In the genomic region with DNA sequence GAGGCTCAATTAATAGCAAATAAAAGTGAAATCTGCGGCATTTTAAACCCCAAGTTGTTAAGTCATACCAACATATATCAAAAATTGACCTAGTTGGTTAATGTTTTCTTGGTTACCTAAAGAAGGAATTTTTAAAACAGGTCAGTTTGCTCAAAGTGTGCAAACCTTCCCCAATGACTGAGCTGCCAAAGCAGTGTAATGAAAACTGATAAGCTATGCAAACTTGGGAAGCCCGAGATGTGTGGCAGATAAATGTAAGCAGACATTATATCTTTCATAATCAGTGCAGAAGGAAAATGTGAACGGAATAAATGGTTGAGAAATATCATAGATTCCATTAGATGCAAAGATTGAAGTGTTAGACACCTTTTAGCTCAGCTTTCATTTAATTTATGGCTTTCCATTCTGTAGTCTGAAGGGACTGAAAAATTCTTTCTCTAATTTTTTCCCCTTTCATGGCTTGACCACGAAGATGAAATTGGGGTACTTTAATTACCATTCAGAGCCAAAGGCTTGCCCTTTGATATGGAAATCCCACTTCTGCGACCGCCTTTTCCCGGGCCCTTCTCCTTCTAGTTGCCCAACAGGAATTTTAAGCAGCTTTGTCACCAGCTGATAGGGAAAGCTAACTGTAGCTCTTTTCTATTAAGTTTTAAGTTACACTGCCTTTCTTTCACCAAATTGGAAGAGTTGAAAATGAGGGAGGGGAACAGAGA, we compare ENCODE assay signal across 18 cellular contexts.
"Had no signal": no experiment of that assay in that cellular context is flagged by ENCODE, and none has a peak within 500 bp of the region (broad histone marks: within the 10 kb centered on the region; RNA-seq: fewer than 3 reads in every experiment).

No MANE protein-coding gene starts in this region.

- H3K9me3 Mint-ChIP-seq: activated naive CD8-positive, alpha-beta T cell treated with anti-CD3 and anti-CD28 coated beads for 36 hours; central memory CD8-positive, alpha-beta T cell had no signal

- H3K27me3 ChIP-seq: colonic mucosa, upper lobe of left lung had no signal

- H3K27ac Mint-ChIP-seq: activated CD4-positive, alpha-beta memory T cell treated with anti-CD3 and anti-CD28 coated beads for 36 hours; activated naive CD8-positive, alpha-beta T cell treated with anti-CD3 and anti-CD28 coated beads for 36 hours; activated T-helper 1 cell treated with anti-CD3 and anti-CD28 coated beads, Interleukin-12 subunit alpha, Interleukin-12 subunit beta, Interleukin-2, Interleukin-4 antibody, amounts not matched to agents 30 ng/mL and 10 ng/mL and 1 ng/mL, durations not matched to agents 14 hours and 24 hours and 36 hours; naive B cell; stimulated activated naive B cell treated with anti-CD40 and anti-IgM and Interleukin-4, amounts not matched to agents 10 μg/mL and 1 μg/mL and 100 μg/mL, for 72 hours had no signal

- H3K36me3 ChIP-seq: colonic mucosa, thoracic aorta, upper lobe of left lung had no signal

- H3K9me3 ChIP-seq: colonic mucosa, mucosa of descending colon, thoracic aorta, upper lobe of left lung had no signal

- H3K27me3 Mint-ChIP-seq: activated CD4-positive, alpha-beta memory T cell treated with anti-CD3 and anti-CD28 coated beads for 36 hours; activated naive CD8-positive, alpha-beta T cell treated with anti-CD3 and anti-CD28 coated beads for 36 hours; central memory CD8-positive, alpha-beta T cell; naive B cell had no signal

- H3K4me1 Mint-ChIP-seq: activated naive CD8-positive, alpha-beta T cell treated with anti-CD3 and anti-CD28 coated beads for 36 hours; central memory CD8-positive, alpha-beta T cell; naive B cell; stimulated activated naive B cell treated with anti-CD40 and anti-IgM and Interleukin-4, amounts not matched to agents 10 μg/mL and 1 μg/mL and 100 μg/mL, for 72 hours had no signal

- DNase-seq: activated CD4-positive, alpha-beta memory T cell treated with anti-CD3 and anti-CD28 coated beads for 36 hours; activated naive CD8-positive, alpha-beta T cell treated with anti-CD3 and anti-CD28 coated beads for 36 hours; activated T-cell treated with anti-CD3 and anti-CD28 coated beads for 4 hours; colonic mucosa; erythroblast; foreskin melanocyte; glutamatergic neuron; hypothalamus; left ventricle myocardium superior; mucosa of descending colon; naive B cell; stimulated activated naive B cell treated with anti-CD40 and anti-IgM and Interleukin-4, amounts not matched to agents 10 μg/mL and 1 μg/mL and 100 μg/mL, for 72 hours; SW 1271; T-helper 2 cell; upper lobe of left lung had no signal

- H3K4me3 ChIP-seq: colonic mucosa, mucosa of descending colon, thoracic aorta, upper lobe of left lung had no signal

- H3K4me1 ChIP-seq: colonic mucosa, upper lobe of left lung had no signal

- H3K36me3 Mint-ChIP-seq: activated CD4-positive, alpha-beta memory T cell treated with anti-CD3 and anti-CD28 coated beads for 36 hours; activated naive CD8-positive, alpha-beta T cell treated with anti-CD3 and anti-CD28 coated beads for 36 hours; naive B cell; stimulated activated naive B cell treated with anti-CD40 and anti-IgM and Interleukin-4, amounts not matched to agents 10 μg/mL and 1 μg/mL and 100 μg/mL, for 72 hours had no signal

- H3K4me3 Mint-ChIP-seq: activated CD4-positive, alpha-beta memory T cell treated with anti-CD3 and anti-CD28 coated beads for 36 hours; activated naive CD8-positive, alpha-beta T cell treated with anti-CD3 and anti-CD28 coated beads for 36 hours; activated T-helper 1 cell treated with anti-CD3 and anti-CD28 coated beads, Interleukin-12 subunit alpha, Interleukin-12 subunit beta, Interleukin-2, Interleukin-4 antibody, amounts not matched to agents 30 ng/mL and 10 ng/mL and 1 ng/mL, durations not matched to agents 14 hours and 24 hours and 36 hours; central memory CD8-positive, alpha-beta T cell; naive B cell; stimulated activated naive B cell treated with anti-CD40 and anti-IgM and Interleukin-4, amounts not matched to agents 10 μg/mL and 1 μg/mL and 100 μg/mL, for 72 hours had no signal

- ATAC-seq: left ventricle myocardium superior; mucosa of descending colon; stimulated activated naive B cell treated with anti-CD40 and anti-IgM and Interleukin-4, amounts not matched to agents 10 μg/mL and 1 μg/mL and 100 μg/mL, for 72 hours had no signal
